ENCODE assay signal across 15 cellular contexts in the genomic region with DNA sequence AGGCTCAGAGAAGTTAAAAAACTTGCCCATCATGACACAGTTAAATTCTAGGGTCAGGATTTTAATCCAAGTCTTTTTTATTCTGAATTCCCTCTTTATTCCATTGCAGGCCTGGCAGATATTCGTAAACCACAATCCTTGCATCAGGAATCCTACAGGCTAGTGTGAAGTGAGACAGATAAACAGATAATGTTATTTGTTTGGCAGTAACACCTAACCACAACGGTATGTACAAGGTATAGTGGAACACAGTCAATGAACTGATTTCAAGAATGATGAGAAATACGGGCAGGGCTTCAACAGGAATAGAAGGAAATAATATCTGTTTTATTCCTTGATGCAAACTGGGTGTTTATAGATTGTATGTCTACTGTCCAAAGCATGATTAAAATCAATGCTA. TPM values are rescaled to one million over a fixed set of nuclear protein-coding genes. Genes with fewer than 3 reads are reported as not detected.
DNase-seq lines count a peak whose midpoint lies in the region; ATAC-seq and TF ChIP-seq lines count a peak whose summit lies in the region.
"Had no signal": no experiment of that assay in that cellular context is flagged by ENCODE, and none has a peak within 500 bp of the region (broad histone marks: within the 10 kb centered on the region; RNA-seq: fewer than 3 reads in every experiment).

No MANE protein-coding gene starts in this region.

- H3K27ac ChIP-seq in epithelial cell of prostate = peak overlapping the region; percentile 0
- H3K27ac ChIP-seq: A549, C4-2B had no signal

- H3K4me3 ChIP-seq in LNCaP clone FGC (ENCODE audit: low read depth, low read length) = no peak overlapping the region
- H3K4me3 ChIP-seq: A549, GM12878 had no signal

- TF ChIP-seq CTCF in LNCaP clone FGC (IDR thresholded peaks at IDR 0.05; ENCODE audit: control insufficient read depth, extremely low read depth, insufficient read depth) = no peak

- DNase-seq in HT-29 (ENCODE audit: low spot score) (peak; percentile 25), LNCaP clone FGC (ENCODE audit: low read depth) (peak; percentile 18), amniotic epithelial cell (ENCODE audit: low read depth) (peak; percentile 9), epithelial cell of prostate (ENCODE audit: low read depth, low spot score) (peak; percentile 34), NCI-H1105 treated with DMSO at 0.1 percent for 48 hours (lab: John Stamatoyannopoulos, UW) (no peak), superior temporal gyrus (ENCODE audit: extremely low spot score) (no peak)
- DNase-seq: BE2C; CD4-positive, alpha-beta memory T cell; DMS79; HCEC 1CT; HFFc6 had no signal

- ATAC-seq in HG03108 (IDR thresholded peaks at IDR 0.05; ENCODE audit: unreplicated experiment) = no peak
- ATAC-seq: A549, GM12878 had no signal

RNA-seq across cellular contexts. Expression of gene NARS2, which starts 32.0 kb away (rescaled TPM):
- 14.0 and 20.8 TPM in 2 replicates for total RNA-seq in HT-29 (2014; rRNA removed; shearing (Covaris generic))

Comparison
In these comparisons a context has a peak if more than half of its experiments do, and no peak if none do; other contexts are left out.
1. DNase-seq: peak in HT-29 (single experiment), LNCaP clone FGC (single experiment), amniotic epithelial cell (single experiment) and epithelial cell of prostate (single experiment); none in NCI-H1105 treated with DMSO at 0.1 percent for 48 hours (single experiment) and superior temporal gyrus (single experiment).